ENCODE assay signal across 22 cellular contexts in genomic region chr2:30270166-30270565, GRCh38. TPM values are rescaled to one million over a fixed set of nuclear protein-coding genes. Genes with fewer than 3 reads are reported as not detected.
DNase-seq lines count a peak whose midpoint lies in the region; ATAC-seq, FAIRE-seq and TF ChIP-seq lines count a peak whose summit lies in the region.
"Had no signal": no experiment of that assay in that cellular context is flagged by ENCODE, and none has a peak within 500 bp of the region (broad histone marks: within the 10 kb centered on the region; RNA-seq: fewer than 3 reads in every experiment).

No MANE protein-coding gene starts in this region.

- TF ChIP-seq EP300 in K562 (IDR thresholded peaks at IDR 0.05; ENCODE audit: low read length) = no peak

- 75 to 90% methylated on average over 3 of the region's 3 CpGs for WGBS in heart right ventricle, 2 donors
- WGBS in K562 (ENCODE audit: insufficient coverage, low coverage, missing lambda C conversion rate) = 43% methylated on average over 3 of the region's 3 CpGs

- DNase-seq in left ventricle myocardium inferior = no peak
- DNase-seq in heart right ventricle = no peak
- no peak for DNase-seq in K562 (ENCODE audit: extremely low read depth in 1 of 4, low spot score in 3 of 4)
- no peak for DNase-seq in naive thymus-derived CD4-positive, alpha-beta T cell
- no peak for DNase-seq in AG20443 (ENCODE audit: low spot score)
- no peak for DNase-seq in stimulated activated naive CD4-positive, alpha-beta T cell treated with Interleukin-2 at 50 U/mL for 16 hours (lab: John Stamatoyannopoulos, UW)
- DNase-seq: CD4-positive, alpha-beta memory T cell; DMS153; GF-D8; H9; MV-4-11; NCI-H1417; NCI-H187; NCI-H2107; NCI-H2227 treated with DMSO at 0.1 percent for 48 hours; NCI-H510A treated with DMSO at 0.1 percent for 48 hours; NCI-H774 had no signal

- H3K4me2 ChIP-seq in K562 (ENCODE audit: insufficient read depth, low read length) = no peak overlapping the region
- H3K4me2 ChIP-seq: KMS-11 had no signal

- H3K9me3 Mint-ChIP-seq in naive thymus-derived CD4-positive, alpha-beta T cell = no peaks in the 10 kb centered on the region
- H3K9me3 Mint-ChIP-seq: CD4-positive, alpha-beta memory T cell; H9 had no signal

- no peak overlapping the region for H3K4me3 Mint-ChIP-seq in naive thymus-derived CD4-positive, alpha-beta T cell
- H3K4me3 Mint-ChIP-seq: H9 had no signal

- H3K9me3 ChIP-seq in left ventricle myocardium inferior (replicated peaks) (no peaks in the 10 kb centered on the region), heart right ventricle (peaks cover 0 to 4% (median 0%) of the 10 kb centered on the region in 11 donors), K562 (replicated peaks; ENCODE audit: control insufficient read depth, insufficient read depth, low read depth, low read length) (no peaks in the 10 kb centered on the region)
- H3K9me3 ChIP-seq in naive thymus-derived CD4-positive, alpha-beta T cell (ENCODE audit: control insufficient read depth in 2 of 3, low read length in 3 of 3) = no peaks in the 10 kb centered on the region

- no peak for TF ChIP-seq POLR2A in K562 (conservative IDR thresholded peaks at IDR 0.05)

- no peaks in the 10 kb centered on the region for H4K20me1 ChIP-seq in K562 (replicated peaks; ENCODE audit: control insufficient read depth, insufficient read depth, low read length)

- ATAC-seq in heart right ventricle = no peak
- ATAC-seq in K562 = no peak
- no peak for ATAC-seq in naive thymus-derived CD4-positive, alpha-beta T cell
- no peak for ATAC-seq in GM21619 (IDR thresholded peaks at IDR 0.05; ENCODE audit: unreplicated experiment)
- ATAC-seq: HepG2, Right ventricle myocardium inferior had no signal

- no peak for FAIRE-seq in K562 (lab: Jason Lieb, UNC)
- FAIRE-seq: HepG2, RCC 7860 had no signal

- no peak overlapping the region for H3K4me3 ChIP-seq in left ventricle myocardium inferior
- no peak overlapping the region for H3K4me3 ChIP-seq in heart right ventricle
- no peak overlapping the region for H3K4me3 ChIP-seq in K562
- no peak overlapping the region for H3K4me3 ChIP-seq in naive thymus-derived CD4-positive, alpha-beta T cell (ENCODE audit: low read length)

- H3K4me1 ChIP-seq in left ventricle myocardium inferior (peaks cover 56% of the 10 kb centered on the region), heart right ventricle (peaks cover 6 to 57% (median 30%) of the 10 kb centered on the region in 9 donors), K562 (replicated peaks in 1 of 2; ENCODE audit: control insufficient read depth in 2 of 2, insufficient read depth in 2 of 2, low read length in 2 of 2) (peaks cover 22 to 27% of the 10 kb centered on the region in 2 experiments; a peak in 4 of 5 replicates)
- H3K4me1 ChIP-seq in naive thymus-derived CD4-positive, alpha-beta T cell (ENCODE audit: control insufficient read depth in 2 of 2, insufficient read depth in 2 of 2, low read length in 2 of 2) = peaks cover 35 to 36% of the 10 kb centered on the region in 2 donors

- H3K27me3 ChIP-seq in left ventricle myocardium inferior (ENCODE audit: low read depth) (no peaks in the 10 kb centered on the region), heart right ventricle (no peaks in the 10 kb centered on the region), K562 (ENCODE audit: control insufficient read depth in 2 of 2, insufficient read depth in 2 of 2, low read length in 2 of 2) (no peaks in the 10 kb centered on the region)
- H3K27me3 ChIP-seq in naive thymus-derived CD4-positive, alpha-beta T cell (ENCODE audit: control insufficient read depth in 2 of 2, insufficient read depth in 2 of 2, low read length in 2 of 2) = no peaks in the 10 kb centered on the region

- H3K27me3 Mint-ChIP-seq in naive thymus-derived CD4-positive, alpha-beta T cell = no peaks in the 10 kb centered on the region
- H3K27me3 Mint-ChIP-seq: CD4-positive, alpha-beta memory T cell had no signal

- H3K27ac Mint-ChIP-seq in naive thymus-derived CD4-positive, alpha-beta T cell = peak overlapping the region in 5 of 9 donors; percentile 68 to 100 (median 72)
- H3K27ac Mint-ChIP-seq: H9 had no signal

- H3K36me3 Mint-ChIP-seq in naive thymus-derived CD4-positive, alpha-beta T cell = peaks cover 0 to 10% (median 0%) of the 10 kb centered on the region in 5 donors

- POLR2A ChIA-PET in K562 (lab: Yijun Ruan, JAX) = no interaction called here
- POLR2A ChIA-PET in naive thymus-derived CD4-positive, alpha-beta T cell (lab: Charles Lee) = interaction anchor here (1.0 to 42.6 kb wide), 3 partner anchors 9 to 152 kb away, joined by 3 to 901 read pairs (median 4); partner anchors contain the start of gene LBH

- no peak overlapping the region for H3K9ac ChIP-seq in K562 (ENCODE audit: insufficient read depth in 1 of 2, low read depth in 2 of 2, low read length in 2 of 2)
- H3K9ac ChIP-seq: KMS-11 had no signal

- H3K4me1 Mint-ChIP-seq in naive thymus-derived CD4-positive, alpha-beta T cell = peaks cover 37 to 79% (median 70%) of the 10 kb centered on the region in 7 donors

- H3K36me3 ChIP-seq in left ventricle myocardium inferior = no peaks in the 10 kb centered on the region
- H3K36me3 ChIP-seq in heart right ventricle = no peaks in the 10 kb centered on the region
- no peaks in the 10 kb centered on the region for H3K36me3 ChIP-seq in K562 (ENCODE audit: control insufficient read depth, insufficient read depth, low read length)
- no peaks in the 10 kb centered on the region for H3K36me3 ChIP-seq in naive thymus-derived CD4-positive, alpha-beta T cell (ENCODE audit: control insufficient read depth in 2 of 3, insufficient read depth in 3 of 3, low read length in 3 of 3)

- H3K27ac ChIP-seq in left ventricle myocardium inferior (replicated peaks) = peak overlapping the region; percentile 41
- peak overlapping the region in 1 of 10 donors; percentile 57 for H3K27ac ChIP-seq in heart right ventricle
- no peak overlapping the region for H3K27ac ChIP-seq in K562 (ENCODE audit: extremely low read depth, low read depth, low read length)
- no peak overlapping the region for H3K27ac ChIP-seq in naive thymus-derived CD4-positive, alpha-beta T cell (ENCODE audit: low read depth, low read length)
- H3K27ac ChIP-seq: KMS-11 had no signal

- CTCF ChIA-PET in K562 (lab: Yijun Ruan, JAX; ENCODE audit: low intra/inter-chr PET ratio) = no interaction called here
- CTCF ChIA-PET in naive thymus-derived CD4-positive, alpha-beta T cell (lab: Charles Lee) = no interaction called here

- in situ Hi-C loops in K562 (cut with MboI) = no loop called here

- TF ChIP-seq CTCF in left ventricle myocardium inferior (IDR thresholded peaks at IDR 0.05; ENCODE audit: borderline replicate concordance) (no peak), heart right ventricle (IDR thresholded peaks at IDR 0.05) (no peak), K562 (IDR thresholded peaks at IDR 0.05 in 2 of 3, conservative IDR thresholded peaks at IDR 0.05 in 1 of 3; ENCODE audit: insufficient read depth in 2 of 3, low read depth in 1 of 3, low read length in 3 of 3) (no peak)

- no TSS peak for BruUV-seq in K562 (replicated peaks; lab: Mats Ljungman, UMichigan)

- H2AFZ ChIP-seq in K562 (ENCODE audit: low read depth, low read length) = 0 out of 2 replicates have a peak overlapping the region, but pooled peaks have one; percentile 56

- TF ChIP-seq RAD21 in K562 (CRISPR knock-in tag; conservative IDR thresholded peaks at IDR 0.05 in 1 of 2, IDR thresholded peaks at IDR 0.05 in 1 of 2) = no peak

- intact Hi-C loops in left ventricle myocardium inferior (cut with micrococcal nuclease) = no loop called here
- intact Hi-C loops in heart right ventricle (cut with DNase I) = no loop called here
- intact Hi-C loops in K562 (cut with micrococcal nuclease) = no loop called here
- intact Hi-C loops in naive thymus-derived CD4-positive, alpha-beta T cell (cut with micrococcal nuclease) = loop anchor here in 1 of 2 donors (1.0 kb wide), 1 partner anchor 62 kb away; no protein-coding TSS in a partner anchor

- no peaks in the 10 kb centered on the region for H3K9me1 ChIP-seq in K562 (ENCODE audit: control insufficient read depth, insufficient read depth, low read length)

- no peaks in the 10 kb centered on the region for H3K79me2 ChIP-seq in K562 (ENCODE audit: control insufficient read depth, insufficient read depth, low read length)

TF ChIP-seq in K562, 482 proteins besides CTCF, POLR2A, EP300 and RAD21:
- TF ChIP-seq ADNP (tag; IDR thresholded peaks at IDR 0.05) = no peak

RNA-seq across cellular contexts. Expression of gene LBH, which starts 38.8 kb away (rescaled TPM):
- total RNA-seq in left ventricle myocardium inferior = 200 TPM
- total RNA-seq in heart right ventricle = 100 to 1,000 TPM; 110 to 204 (median 156) TPM
- 10 to 100 TPM; 35.9 to 84.8 TPM for polyA plus RNA-seq in heart right ventricle
- total RNA-seq in K562 (2011; cell fraction: chromatin; rRNA removed; ENCODE audit: low replicate concordance) = 4.1 and 9.5 TPM in 2 replicates
- 14.5 and 15.2 TPM in 2 replicates for total RNA-seq in K562 (2011; cell fraction: nucleolus; rRNA removed)
- 8.9 and 11.3 TPM in 2 replicates for total RNA-seq in K562 (2011; cell fraction: nucleoplasm; rRNA removed)
- 7.4 and 23.5 TPM in 2 replicates for total RNA-seq in K562 (2014; rRNA removed)
- 5.7 and 6.0 TPM in 2 replicates for total RNA-seq in K562 (2014; rRNA removed; fragmentation: Illumina TruSeq; extraction: Trizol)
- 4.6 and 7.3 TPM in 2 replicates for total RNA-seq in K562 (2015; rRNA removed; fragmentation: Illumina TruSeq; extraction: Trizol)
- total RNA-seq in K562 (2021) = 9.5 and 12.1 TPM in 2 replicates
- 8.2 and 9.5 TPM in 2 replicates for polyA plus RNA-seq in K562 (2011; rRNA removed)
- 13.7 and 24.2 TPM in 2 replicates for polyA plus RNA-seq in K562 (2011; cell fraction: cytosol; rRNA removed)
- 4.1 and 4.6 TPM in 2 replicates for polyA plus RNA-seq in K562 (2011; cell fraction: nucleus; rRNA removed)
- 6.0 and 6.2 TPM in 2 replicates for polyA plus RNA-seq in K562 (2012)
- 8.1 TPM in 2 replicates for polyA plus RNA-seq in K562 (2014; fragmentation: Illumina TruSeq; extraction: Trizol)
- polyA plus RNA-seq in K562 (2014; fragmentation: Nextera tagmentation; extraction: Ambion mirVana) = 1 to 10 TPM; 3.1 to 5.9 TPM
- polyA plus RNA-seq in K562 (2014; rRNA removed) = 9.4 and 13.4 TPM in 2 replicates
- 10.9 and 13.0 TPM in 2 replicates for polyA minus RNA-seq in K562 (2011; rRNA and poly(A)+ RNA removed)
- polyA minus RNA-seq in K562 (2011; cell fraction: cytosol; rRNA and poly(A)+ RNA removed) = 5.6 and 12.1 TPM in 2 replicates
- polyA minus RNA-seq in K562 (2011; cell fraction: nucleus; rRNA and poly(A)+ RNA removed) = 7.7 and 15.4 TPM in 2 replicates
- total RNA-seq in naive thymus-derived CD4-positive, alpha-beta T cell = 100 to 1,000 TPM; 146 to 517 (median 192) TPM
- 100 to 1,000 TPM; 269 to 292 TPM for polyA plus RNA-seq in naive thymus-derived CD4-positive, alpha-beta T cell
